16 cellular contexts compared by ENCODE assay signal in genomic region chrX:100194073-100194775, GRCh38.
"Had no signal": no experiment of that assay in that cellular context is flagged by ENCODE, and none has a peak within 500 bp of the region (broad histone marks: within the 10 kb centered on the region; RNA-seq: fewer than 3 reads in every experiment).

No MANE protein-coding gene starts in this region.

- DNase-seq: Kasumi-1, MM.1S, NCI-H1092 treated with DMSO at 0.1 percent for 48 hours, NCI-H1436, NCI-H187, NCI-H2029, NCI-H2171 treated with DMSO at 0.1 percent for 48 hours, NCI-H524, NCI-H774, Right ventricle myocardium superior, RPMI8226, SIG-M5, T-cell had no signal

- H3K4me2 ChIP-seq: KMS-11 had no signal

- H3K9ac ChIP-seq: KMS-11 had no signal

- ATAC-seq: T-cell had no signal

- H3K36me3 ChIP-seq: SJSA1 had no signal

- H3K4me1 ChIP-seq: SJSA1 had no signal

- H3K27me3 ChIP-seq: SJSA1 had no signal

- H3K4me3 ChIP-seq: SJSA1, SK-N-MC had no signal

- H3K9me3 ChIP-seq: SJSA1 had no signal

- H3K27ac ChIP-seq: KMS-11, SJSA1, SK-N-MC had no signal
